3 cellular contexts compared by ENCODE assay signal in genomic region chr1:37332126-37332525, GRCh38.
"Had no signal": no experiment of that assay in that cellular context is flagged by ENCODE, and none has a peak within 500 bp of the region (broad histone marks: within the 10 kb centered on the region; RNA-seq: fewer than 3 reads in every experiment).

No MANE protein-coding gene starts in this region.

- DNase-seq: GDM1, GF-D8 had no signal

- H3K4me3 ChIP-seq: GM12878 had no signal
